In the genomic region with DNA sequence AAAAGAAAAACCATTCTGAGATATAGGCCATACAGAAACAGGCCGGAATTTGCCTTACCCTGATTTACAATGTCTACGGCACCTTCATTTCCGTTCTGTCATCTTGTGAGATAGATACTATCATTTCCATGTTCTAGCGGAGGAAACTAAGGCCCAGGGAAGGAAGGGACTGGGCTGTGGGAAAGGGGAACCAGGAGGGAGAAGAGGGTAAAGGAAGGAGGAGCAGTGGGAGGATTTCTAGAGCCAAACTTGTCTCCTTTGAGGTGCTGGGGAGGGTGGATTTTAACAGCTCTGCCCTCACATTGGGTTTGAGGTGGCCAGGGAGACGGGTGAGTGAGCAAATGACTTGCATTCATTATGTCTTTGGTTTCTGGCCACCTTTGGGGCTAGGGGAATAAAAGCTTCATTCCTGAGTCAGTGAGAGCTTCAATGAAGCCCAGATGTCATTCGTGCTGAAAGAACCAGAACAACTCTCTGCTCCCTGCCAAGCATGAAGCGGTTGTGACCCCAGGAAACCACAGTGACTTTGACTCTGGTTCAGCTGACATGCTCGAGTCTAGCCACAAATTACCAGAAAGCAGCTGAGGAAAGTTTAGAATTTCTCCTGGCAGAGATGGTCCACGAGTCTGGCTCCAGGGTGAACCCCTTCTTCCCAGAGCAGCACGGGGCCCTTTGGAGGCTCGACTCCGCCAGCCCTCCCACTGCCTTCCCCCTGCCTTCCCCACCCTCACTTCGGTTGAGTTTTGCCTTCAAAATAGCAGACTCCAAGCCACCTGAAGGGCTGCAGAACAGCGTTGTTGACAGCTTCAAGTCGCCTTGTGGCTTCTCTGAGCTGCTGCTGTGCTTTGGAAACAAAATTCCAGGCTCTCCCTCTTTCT, we compare ENCODE assay signal across 8 cellular contexts. TPM values are rescaled to one million over a fixed set of nuclear protein-coding genes. Genes with fewer than 3 reads are reported as not detected.
A peak's percentile ranks its signal among the peaks of the same experiment; 100 is the strongest.
DNase-seq lines count a peak whose midpoint lies in the region; ATAC-seq, FAIRE-seq and TF ChIP-seq lines count a peak whose summit lies in the region.

No MANE protein-coding gene starts in this region.

- no peak for DNase-seq in activated CD4-positive, CD25-positive, alpha-beta regulatory T cell treated with anti-CD3 and anti-CD28 coated beads, Interleukin-2, amount 50 U/mL, for 72 hours
- DNase-seq in chondrocyte (ENCODE audit: low spot score) (no peak), small intestine (peak; percentile 32), HuH-7.5 (ENCODE audit: low spot score) (no peak), SW 1271 (lab: John Stamatoyannopoulos, UW) (no peak), NCI-H1417 treated with DMSO at 0.1 percent for 48 hours (lab: John Stamatoyannopoulos, UW) (no peak)

- H3K27ac ChIP-seq in KMS-11, result no peak overlapping the region; the same call in 1 of the 2 replicates
- H3K27ac ChIP-seq in small intestine (ENCODE audit: low read depth in 1 of 2, low read length in 1 of 2), result peak overlapping the region; percentile 14 to 27

- H3K4me3 ChIP-seq in KMS-11 (IDR thresholded peaks at IDR 0.05; ENCODE audit: insufficient read depth, low read depth, low read length) (no peak overlapping the region), small intestine (ENCODE audit: low read depth in 1 of 2, low read length in 2 of 2) (no peak overlapping the region)

- WGBS in small intestine, 3 donors, result 58 to 72% (median 64%) methylated on average over 15 of the region's 15 CpGs

- H3K4me1 ChIP-seq in KMS-11 (ENCODE audit: low read depth, poor library complexity, severe bottlenecking), result peaks cover 20% of the 10 kb centered on the region
- H3K4me1 ChIP-seq in small intestine (ENCODE audit: control insufficient read depth in 2 of 2, insufficient read depth in 1 of 2, low read depth in 1 of 2, low read length in 1 of 2), result no peaks in the 10 kb centered on the region

- peak overlapping the region; percentile 95 for H3K27ac Mint-ChIP-seq in chondrocyte (ENCODE audit: unreplicated experiment)

- H3K36me3 ChIP-seq in KMS-11 (ENCODE audit: insufficient read depth) (no peaks in the 10 kb centered on the region), small intestine (ENCODE audit: control insufficient read depth in 2 of 2, insufficient read depth in 2 of 2, low read length in 2 of 2) (no peaks in the 10 kb centered on the region)

- H3K4me2 ChIP-seq in KMS-11, result peak overlapping the region; percentile 63

- no peaks in the 10 kb centered on the region for H3K9me3 ChIP-seq in small intestine (ENCODE audit: control insufficient read depth, low read depth)

- H3K4me1 Mint-ChIP-seq in chondrocyte (ENCODE audit: low read depth), result peaks cover 91% of the 10 kb centered on the region

- no peaks in the 10 kb centered on the region for H3K27me3 Mint-ChIP-seq in chondrocyte (ENCODE audit: low read depth)

- peak; percentile 71 to 73 for ATAC-seq in activated CD4-positive, CD25-positive, alpha-beta regulatory T cell treated with anti-CD3 and anti-CD28 coated beads, Interleukin-2, amount 50 U/mL, for 24 hours

- no peaks in the 10 kb centered on the region for H3K9me3 Mint-ChIP-seq in chondrocyte (ENCODE audit: low read depth)

- H3K27me3 ChIP-seq in KMS-11 (ENCODE audit: insufficient read depth, low read depth), result peaks cover 4% of the 10 kb centered on the region; the same call in 1 of the 2 replicates
- H3K27me3 ChIP-seq in small intestine (ENCODE audit: control insufficient read depth in 2 of 2, insufficient read depth in 2 of 2, low read length in 2 of 2), result no peaks in the 10 kb centered on the region

- no peaks in the 10 kb centered on the region for H3K79me2 ChIP-seq in KMS-11 (ENCODE audit: insufficient read depth, low read depth)

- no peaks in the 10 kb centered on the region for H4K20me1 ChIP-seq in KMS-11 (ENCODE audit: insufficient read depth)

- H3K9ac ChIP-seq in KMS-11, result no peak overlapping the region

- peaks cover 26% of the 10 kb centered on the region for H3K36me3 Mint-ChIP-seq in chondrocyte (ENCODE audit: low read depth)

- H2AFZ ChIP-seq in KMS-11 (ENCODE audit: low read depth), result peak overlapping the region; percentile 23; the same call in 1 of the 2 replicates

- FAIRE-seq in small intestine (lab: Jason Lieb, UNC), result no peak

- H3K4me3 Mint-ChIP-seq in chondrocyte (ENCODE audit: unreplicated experiment), result peak overlapping the region; percentile 93

- TF ChIP-seq CTCF in KMS-11 (conservative IDR thresholded peaks at IDR 0.05; ENCODE audit: low read depth, low read length) (no peak), chondrocyte (IDR thresholded peaks at IDR 0.05) (peak; percentile 16)

RNA-seq across cellular contexts. Expression of gene ACTG2, which starts 3.8 kb away (rescaled TPM):
- total RNA-seq in chondrocyte, result 173 to 1,480 TPM (median 1,439 TPM) in 3 replicates
- 100 to 1,000 TPM in 1 of 3 donors, 10 to 100 TPM in 1, 1 to 10 TPM in 1; 2.0 to 108 (median 20.5) TPM for polyA plus RNA-seq in small intestine

RNA-seq across cellular contexts. Expression of gene DGUOK, which starts 30.1 kb away (rescaled TPM):
- total RNA-seq in chondrocyte, result 58.1 to 60.8 TPM (median 58.9 TPM) in 3 replicates
- polyA plus RNA-seq in small intestine, result 100 to 1,000 TPM in 1 of 3 donors, 10 to 100 TPM in 2; 83.8 to 107 (median 88.9) TPM
